14 cellular contexts compared by ENCODE assay signal in the genomic region with DNA sequence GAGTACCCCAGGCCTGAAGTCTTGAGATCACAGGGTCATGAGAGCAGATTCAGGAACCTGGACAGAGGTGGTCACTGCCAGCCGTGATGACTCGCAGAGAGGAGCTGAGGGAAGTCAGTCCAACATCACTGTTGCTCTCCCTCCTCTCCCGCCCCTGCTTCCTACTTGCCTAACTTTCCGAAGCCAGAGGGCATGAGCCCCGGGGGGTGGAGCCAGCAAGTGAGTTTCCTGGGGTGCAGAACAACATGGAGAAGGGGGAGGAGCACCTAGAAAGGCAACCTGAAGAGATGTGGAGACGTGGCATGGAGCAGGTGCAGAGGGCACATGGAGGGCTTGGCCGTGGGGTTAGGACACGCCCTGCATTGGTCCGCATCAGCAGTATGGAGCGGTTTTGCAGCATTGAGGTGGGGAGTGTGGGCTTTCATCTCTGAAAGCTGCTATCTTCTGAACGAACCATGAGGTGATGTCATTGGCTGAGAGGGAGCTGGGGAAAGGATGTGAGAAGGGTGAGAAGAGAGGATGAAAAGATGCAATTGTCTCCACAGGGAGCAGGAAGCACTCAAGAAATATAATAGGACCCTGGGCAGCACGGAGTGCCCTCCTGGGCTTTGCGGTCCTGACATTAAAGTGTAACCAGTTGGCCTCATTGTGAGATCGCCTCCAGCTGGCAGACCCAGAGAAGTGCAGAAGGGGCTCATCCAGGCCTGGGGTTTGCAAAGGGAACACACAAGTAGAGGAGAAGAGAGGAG. TPM values are rescaled to one million over a fixed set of nuclear protein-coding genes. Genes with fewer than 3 reads are reported as not detected.
A peak's percentile ranks its signal among the peaks of the same experiment; 100 is the strongest.
DNase-seq lines count a peak whose midpoint lies in the region; ATAC-seq and TF ChIP-seq lines count a peak whose summit lies in the region.
"Had no signal": no experiment of that assay in that cellular context is flagged by ENCODE, and none has a peak within 500 bp of the region (broad histone marks: within the 10 kb centered on the region; RNA-seq: fewer than 3 reads in every experiment).

No MANE protein-coding gene starts in this region.

- H3K4me1 ChIP-seq in A673 (ENCODE audit: insufficient read depth, low read length, poor library complexity, severe bottlenecking) (no peaks in the 10 kb centered on the region), NT2/D1 (ENCODE audit: insufficient read depth, insufficient read length) (peaks cover 3% of the 10 kb centered on the region), foreskin keratinocyte (no peaks in the 10 kb centered on the region)

- ATAC-seq in foreskin keratinocyte: no peak
- ATAC-seq in left lobe of liver: no peak
- ATAC-seq: CD8-positive, alpha-beta T cell had no signal

- H3K9me3 ChIP-seq in A673 (ENCODE audit: low read depth, low read length, poor library complexity, severe bottlenecking) (no peaks in the 10 kb centered on the region), NT2/D1 (ENCODE audit: insufficient read depth, low read length) (peaks cover 5% of the 10 kb centered on the region; the same call in 1 of the 2 replicates)

- TF ChIP-seq CTCF in A673 (conservative IDR thresholded peaks at IDR 0.05; ENCODE audit: low read depth, low read length) (peak; percentile 58), GM12864 (IDR thresholded peaks at IDR 0.05; ENCODE audit: low read depth, low read length, missing control alignments) (peak; percentile 54), foreskin keratinocyte (conservative IDR thresholded peaks at IDR 0.05) (peak; percentile 23)

- intact Hi-C loops in A673 (cut with micrococcal nuclease; ENCODE audit: unreplicated experiment): no loop called here

- peaks cover 0 to 6% (median 2%) of the 10 kb centered on the region in 3 donors for H3K27me3 Mint-ChIP-seq in immature natural killer cell (ENCODE audit: low read depth in 3 of 3)

- DNase-seq in A673 (ENCODE audit: low spot score) (peak; percentile 47), GM12864 (ENCODE audit: low read depth) (no peak), NT2/D1 (ENCODE audit: low read depth, low spot score) (peak; percentile 18), foreskin keratinocyte (no peak), COLO668 (lab: John Stamatoyannopoulos, UW; ENCODE audit: unreplicated experiment) (no peak), NCI-H524 treated with DMSO at 0.1 percent for 48 hours (lab: John Stamatoyannopoulos, UW) (no peak), left lobe of liver (ENCODE audit: low spot score) (no peak), immature natural killer cell (no peak)
- DNase-seq: activated gamma-delta T cell, RPMI8226 had no signal

- no peak overlapping the region for H3K4me3 Mint-ChIP-seq in immature natural killer cell
- H3K4me3 Mint-ChIP-seq: CD8-positive, alpha-beta T cell had no signal

- H3K4me3 ChIP-seq in A673 (ENCODE audit: low read depth, low read length, poor library complexity, severe bottlenecking): no peak overlapping the region
- no peak overlapping the region for H3K4me3 ChIP-seq in GM12864 (ENCODE audit: low read depth, low read length)
- H3K4me3 ChIP-seq in NT2/D1 (ENCODE audit: insufficient read length, low read depth): no peak overlapping the region
- H3K4me3 ChIP-seq: coronary artery, smooth muscle cell had no signal

- peaks cover 5 to 14% (median 9%) of the 10 kb centered on the region in 3 donors for H3K36me3 Mint-ChIP-seq in immature natural killer cell

- H3K27ac Mint-ChIP-seq in immature natural killer cell: no peak overlapping the region
- H3K27ac Mint-ChIP-seq: CD8-positive, alpha-beta T cell had no signal

- POLR2A ChIA-PET in A673 (lab: Charles Lee; ENCODE audit: low non-redundant PET): no interaction called here

- H3K9me3 Mint-ChIP-seq in immature natural killer cell: no peaks in the 10 kb centered on the region
- H3K9me3 Mint-ChIP-seq: CD8-positive, alpha-beta T cell had no signal

- BruUV-seq in A673 (replicated peaks; lab: Mats Ljungman, UMichigan): no TSS peak

- CTCF ChIA-PET in A673 (lab: Charles Lee): no interaction called here

- no peak overlapping the region for H3K9ac ChIP-seq in NT2/D1 (ENCODE audit: insufficient read length, low read depth)

- no peaks in the 10 kb centered on the region for H3K4me1 Mint-ChIP-seq in immature natural killer cell

- H3K27ac ChIP-seq in A673 (ENCODE audit: low read depth, low read length, poor library complexity, severe bottlenecking): no peak overlapping the region
- H3K27ac ChIP-seq in foreskin keratinocyte: no peak overlapping the region
- H3K27ac ChIP-seq: coronary artery had no signal

- H3K36me3 ChIP-seq in A673 (ENCODE audit: insufficient read depth, low read length, poor library complexity, severe bottlenecking) (no peaks in the 10 kb centered on the region), NT2/D1 (ENCODE audit: insufficient read depth, insufficient read length, low read length) (no peaks in the 10 kb centered on the region)

- H3K27me3 ChIP-seq in A673 (replicated peaks; ENCODE audit: insufficient read depth, low read depth, low read length, poor library complexity) (no peaks in the 10 kb centered on the region), NT2/D1 (ENCODE audit: insufficient read depth, insufficient read length) (no peaks in the 10 kb centered on the region), foreskin keratinocyte (no peaks in the 10 kb centered on the region)

RNA-seq across cellular contexts. Expression of gene GDAP1L1, which starts 25.0 kb away (rescaled TPM):
- total RNA-seq in A673 (2021): 0.54 and 0.68 TPM in 2 replicates
- total RNA-seq in foreskin keratinocyte: not detected in 2 replicates
- polyA plus RNA-seq in foreskin keratinocyte: not detected in 2 replicates
- total RNA-seq in left lobe of liver: not detected
- not detected for polyA plus RNA-seq in immature natural killer cell
- total RNA-seq: CD8-positive, alpha-beta T cell; mucosa of gallbladder; smooth muscle cell had no signal
- polyA plus RNA-seq: smooth muscle cell had no signal

RNA-seq across cellular contexts. Expression of gene FITM2, which starts 38.9 kb away (rescaled TPM):
- total RNA-seq in A673 (2021) (5.7 TPM in 2 replicates), foreskin keratinocyte (3.4 and 3.6 TPM in 2 replicates), left lobe of liver (4.9 TPM)
- polyA plus RNA-seq in foreskin keratinocyte (2.0 and 2.3 TPM in 2 replicates), immature natural killer cell (under 1 TPM; 0.15 to 0.89 (median 0.40) TPM)

Comparison
In these comparisons a context has a peak if more than half of its experiments do, and no peak if none do; other contexts are left out.
1. DNase-seq: peak in A673 (single experiment) and NT2/D1 (single experiment); none in GM12864 (single experiment), foreskin keratinocyte (0 of 2), COLO668 (single experiment), NCI-H524 treated with DMSO at 0.1 percent for 48 hours (single experiment), left lobe of liver (single experiment) and immature natural killer cell (0 of 3).
2. Peak in every context shown above with its lines, with median percentiles within 50 percentile points of each other: CTCF ChIP-seq.